In genomic region chr15:81897011-81897677, GRCh38 we compare ENCODE assay signal across 13 cellular contexts.
DNase-seq lines count a peak whose midpoint lies in the region; TF ChIP-seq lines count a peak whose summit lies in the region.
"Had no signal": no experiment of that assay in that cellular context is flagged by ENCODE, and none has a peak within 500 bp of the region (broad histone marks: within the 10 kb centered on the region; RNA-seq: fewer than 3 reads in every experiment).

No MANE protein-coding gene starts in this region.

- 75 to 76% methylated on average over 6 of the region's 6 CpGs for WGBS in tibial nerve, 2 donors

- CTCF ChIA-PET in PC-9 (lab: Charles Lee), result no interaction called here

- H3K4me1 Mint-ChIP-seq in neural progenitor cell, result peaks cover 12% of the 10 kb centered on the region

- peaks cover 2% of the 10 kb centered on the region for H3K27me3 Mint-ChIP-seq in neural progenitor cell (ENCODE audit: insufficient read depth, low read depth)

- H3K27ac Mint-ChIP-seq in neural progenitor cell, result peak overlapping the region; percentile 14
- H3K27ac Mint-ChIP-seq: CD4-positive, alpha-beta T cell; stimulated activated naive CD8-positive, alpha-beta T cell treated with anti-CD3 and anti-CD28 coated beads, Interleukin-15, Interleukin-2, amounts not matched to agents 100 ng/mL and 50 ng/mL, for 24 hours had no signal

- H3K36me3 Mint-ChIP-seq in neural progenitor cell, result no peaks in the 10 kb centered on the region

- H2AFZ ChIP-seq in neural progenitor cell (replicated peaks) (no peak overlapping the region), PC-9 (no peak overlapping the region)

- H3K4me1 ChIP-seq in neural progenitor cell (peaks cover 9% of the 10 kb centered on the region), tibial nerve (no peaks in the 10 kb centered on the region), PC-9 (replicated peaks; ENCODE audit: insufficient read depth) (no peaks in the 10 kb centered on the region)

- POLR2A ChIA-PET in PC-9 (lab: Charles Lee; ENCODE audit: unreplicated experiment), result no interaction called here

- intact Hi-C loops in PC-9 (cut with micrococcal nuclease; ENCODE audit: unreplicated experiment), result no loop called here

- H3K27me3 ChIP-seq in MG63, result no peaks in the 10 kb centered on the region
- H3K27me3 ChIP-seq in neural progenitor cell, result no peaks in the 10 kb centered on the region
- no peaks in the 10 kb centered on the region for H3K27me3 ChIP-seq in tibial nerve
- no peaks in the 10 kb centered on the region; the same call in 1 of the 2 replicates for H3K27me3 ChIP-seq in PC-9 (ENCODE audit: insufficient read depth, low read depth)

- H3K36me3 ChIP-seq in MG63 (no peaks in the 10 kb centered on the region), neural progenitor cell (no peaks in the 10 kb centered on the region), tibial nerve (no peaks in the 10 kb centered on the region), PC-9 (ENCODE audit: low read depth) (no peaks in the 10 kb centered on the region)

- H3K9me3 Mint-ChIP-seq in neural progenitor cell, result no peaks in the 10 kb centered on the region
- H3K9me3 Mint-ChIP-seq: CD4-positive, alpha-beta T cell; stimulated activated naive CD8-positive, alpha-beta T cell treated with anti-CD3 and anti-CD28 coated beads, Interleukin-15, Interleukin-2, amounts not matched to agents 100 ng/mL and 50 ng/mL, for 24 hours had no signal

- H3K9me3 ChIP-seq in MG63 (no peaks in the 10 kb centered on the region), neural progenitor cell (ENCODE audit: low read depth) (no peaks in the 10 kb centered on the region), tibial nerve (no peaks in the 10 kb centered on the region), PC-9 (ENCODE audit: insufficient read depth, low read depth) (no peaks in the 10 kb centered on the region)

- H3K4me3 Mint-ChIP-seq in neural progenitor cell, result no peak overlapping the region
- H3K4me3 Mint-ChIP-seq: CD4-positive, alpha-beta T cell; stimulated activated naive CD8-positive, alpha-beta T cell treated with anti-CD3 and anti-CD28 coated beads, Interleukin-15, Interleukin-2, amounts not matched to agents 100 ng/mL and 50 ng/mL, for 24 hours had no signal

- no peak for TF ChIP-seq EP300 in tibial nerve (IDR thresholded peaks at IDR 0.05)

- no peaks in the 10 kb centered on the region for H3K79me2 ChIP-seq in neural progenitor cell (ENCODE audit: low read depth)
- no peaks in the 10 kb centered on the region for H3K79me2 ChIP-seq in PC-9 (ENCODE audit: low read depth)

- DNase-seq in Daoy (ENCODE audit: low read depth), result peak; percentile 75
- DNase-seq in MG63, result peak; percentile 73
- DNase-seq in cardiac fibroblast (ENCODE audit: low read depth in 2 of 2), result peak; percentile 40 to 59
- no peak for DNase-seq in neural progenitor cell (ENCODE audit: low spot score)
- no peak for DNase-seq in effector CD4-positive, alpha-beta T cell
- DNase-seq in tibial nerve (ENCODE audit: low spot score in 2 of 2), result no peak
- DNase-seq in PC-9, result no peak
- no peak for DNase-seq in activated effector memory CD4-positive, alpha-beta T cell treated with Interleukin-2 at 50 U/mL for 16 hours
- DNase-seq: activated CD4-positive, alpha-beta T cell treated with anti-CD3 and anti-CD28 coated beads for 1 hour; CD4-positive, alpha-beta T cell; NCI-H1930; stimulated activated CD4-positive, alpha-beta T cell treated with anti-CD3 and anti-CD28 coated beads, Interleukin-4, amount 100 ng/mL, for 4 hours had no signal

- H3K9ac ChIP-seq in neural progenitor cell, result no peak overlapping the region

- H3K9me2 ChIP-seq in PC-9 (ENCODE audit: insufficient read depth), result no peaks in the 10 kb centered on the region

- H3K27ac ChIP-seq in neural progenitor cell (no peak overlapping the region), tibial nerve (no peak overlapping the region), PC-9 (no peak overlapping the region)

- H3F3A ChIP-seq in neural progenitor cell (ENCODE audit: low read depth) (no peaks in the 10 kb centered on the region), PC-9 (ENCODE audit: insufficient read depth, low read depth) (no peaks in the 10 kb centered on the region)

- no peaks in the 10 kb centered on the region for H4K20me1 ChIP-seq in neural progenitor cell (ENCODE audit: low read depth)
- H4K20me1 ChIP-seq in PC-9 (ENCODE audit: insufficient read depth), result no peaks in the 10 kb centered on the region

- H3K4me2 ChIP-seq in neural progenitor cell (no peak overlapping the region), PC-9 (no peak overlapping the region)

- no peak for TF ChIP-seq POLR2A in tibial nerve (IDR thresholded peaks at IDR 0.05)

- no TSS peak for BruUV-seq in PC-9 (replicated peaks; lab: Mats Ljungman, UMichigan)

- H3K4me3 ChIP-seq in MG63, result no peak overlapping the region
- no peak overlapping the region for H3K4me3 ChIP-seq in cardiac fibroblast (replicated peaks in 1 of 2; ENCODE audit: low read depth in 2 of 2, low read length in 2 of 2)
- H3K4me3 ChIP-seq in neural progenitor cell, result no peak overlapping the region
- no peak overlapping the region for H3K4me3 ChIP-seq in tibial nerve
- H3K4me3 ChIP-seq in PC-9, result no peak overlapping the region

- TF ChIP-seq CTCF in cardiac fibroblast (IDR thresholded peaks at IDR 0.05; ENCODE audit: low read depth, low read length) (no peak), neural progenitor cell (IDR thresholded peaks at IDR 0.05) (no peak), tibial nerve (IDR thresholded peaks at IDR 0.05) (no peak), PC-9 (conservative IDR thresholded peaks at IDR 0.05) (no peak)

Comparison
In these comparisons a context has a peak if more than half of its experiments do, and no peak if none do; other contexts are left out.
1. DNase-seq: peak in Daoy (single experiment), MG63 (single experiment) and cardiac fibroblast (2 of 2); none in neural progenitor cell (single experiment), effector CD4-positive, alpha-beta T cell (single experiment), tibial nerve (0 of 2), PC-9 (0 of 2) and activated effector memory CD4-positive, alpha-beta T cell treated with Interleukin-2 at 50 U/mL for 16 hours (single experiment).